ENCODE assay signal across 15 cellular contexts in the genomic region with DNA sequence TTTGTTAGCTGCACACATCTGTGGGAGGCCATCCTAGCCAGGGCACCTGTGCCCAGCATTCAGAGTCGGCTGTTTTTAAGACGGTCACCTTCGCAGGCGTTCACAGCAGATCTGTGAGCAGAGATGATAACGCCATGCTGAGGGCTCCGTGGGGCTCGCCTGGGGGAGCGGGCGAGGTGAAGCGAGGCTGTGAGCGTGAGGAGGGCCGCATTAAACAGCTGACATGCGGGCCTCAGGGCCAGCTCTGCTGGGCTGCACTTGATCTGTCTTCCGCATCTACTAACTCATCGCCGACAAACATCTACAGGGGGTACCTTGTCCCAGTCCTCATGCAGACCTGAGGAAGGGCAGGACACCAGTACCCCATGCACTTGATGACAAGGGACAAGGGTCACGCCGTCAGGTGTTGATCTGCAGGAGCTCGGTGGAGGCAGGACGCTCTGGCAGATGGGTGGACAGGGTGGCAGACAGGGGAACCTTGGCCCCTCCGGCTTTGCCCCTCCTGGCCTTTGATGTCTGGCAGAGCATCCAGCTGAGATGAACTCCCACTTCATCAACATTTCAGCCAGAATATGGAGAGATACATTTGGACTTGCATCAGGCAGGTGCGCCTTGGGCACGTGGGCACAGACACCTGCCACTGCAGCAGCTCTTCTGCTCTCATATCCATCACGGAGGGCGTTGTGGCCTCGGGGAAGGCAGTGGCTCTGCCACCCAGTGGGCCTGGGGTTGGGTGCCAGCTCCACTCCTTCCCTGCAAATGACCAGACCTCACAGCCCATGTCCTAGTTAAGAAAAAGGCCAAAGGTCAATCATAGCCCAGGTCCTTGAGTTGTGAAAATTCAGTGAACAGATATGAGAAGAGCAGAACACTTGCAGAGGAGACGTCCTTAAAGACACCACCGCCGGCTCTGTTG.
DNase-seq lines count a peak whose midpoint lies in the region; ATAC-seq and TF ChIP-seq lines count a peak whose summit lies in the region.
"Had no signal": no experiment of that assay in that cellular context is flagged by ENCODE, and none has a peak within 500 bp of the region (broad histone marks: within the 10 kb centered on the region; RNA-seq: fewer than 3 reads in every experiment).

No MANE protein-coding gene starts in this region.

- H3K9me3 ChIP-seq in left ventricle myocardium inferior (replicated peaks) = peaks cover 34% of the 10 kb centered on the region

- intact Hi-C loops in Right ventricle myocardium superior (cut with DNase I) (no loop called here), left ventricle myocardium inferior (cut with micrococcal nuclease) (no loop called here)

- H3K27me3 ChIP-seq in left ventricle myocardium inferior (ENCODE audit: low read depth) = peaks cover 28% of the 10 kb centered on the region

- ATAC-seq in Right ventricle myocardium superior (ENCODE audit: poor library complexity) (no peak), GM18909 (IDR thresholded peaks at IDR 0.05; ENCODE audit: poor library complexity, unreplicated experiment) (no peak), GM18870 (IDR thresholded peaks at IDR 0.05; ENCODE audit: unreplicated experiment) (no peak)
- ATAC-seq: CD8-positive, alpha-beta T cell; K562 had no signal

- DNase-seq in Right ventricle myocardium superior (peak; percentile 20), left ventricle myocardium inferior (no peak), iPS-NIHi7 (ENCODE audit: extremely low spot score) (peak; percentile 7), retina (peak; percentile 3), HuH-7.5 (ENCODE audit: low spot score) (no peak)
- DNase-seq: NCI-H1436 treated with DMSO at 0.1 percent for 48 hours, NCI-H2107, NCI-H345, NCI-H69, SIG-M5 had no signal

- no peaks in the 10 kb centered on the region for H3K4me1 ChIP-seq in left ventricle myocardium inferior

- no peaks in the 10 kb centered on the region for H3K36me3 ChIP-seq in left ventricle myocardium inferior

- no peak overlapping the region for H3K4me3 ChIP-seq in left ventricle myocardium inferior
- H3K4me3 ChIP-seq: K562 had no signal

- H3K27ac ChIP-seq in left ventricle myocardium inferior (replicated peaks) = no peak overlapping the region
- H3K27ac ChIP-seq: HL-60 had no signal

- no peak for TF ChIP-seq CTCF in left ventricle myocardium inferior (IDR thresholded peaks at IDR 0.05; ENCODE audit: borderline replicate concordance)

Comparison
In these comparisons a context has a peak if more than half of its experiments do, and no peak if none do; other contexts are left out.
1. DNase-seq: peak in Right ventricle myocardium superior (single experiment), iPS-NIHi7 (single experiment) and retina (single experiment); none in left ventricle myocardium inferior (single experiment) and HuH-7.5 (single experiment).